Comparison of ENCODE assay signal across 15 cellular contexts in genomic region chr17:44197107-44197506, GRCh38. TPM values are rescaled to one million over a fixed set of nuclear protein-coding genes. Genes with fewer than 3 reads are reported as not detected.
A peak's percentile ranks its signal among the peaks of the same experiment; 100 is the strongest.
DNase-seq lines count a peak whose midpoint lies in the region; ATAC-seq and TF ChIP-seq lines count a peak whose summit lies in the region.
"Had no signal": no experiment of that assay in that cellular context is flagged by ENCODE, and none has a peak within 500 bp of the region (broad histone marks: within the 10 kb centered on the region; RNA-seq: fewer than 3 reads in every experiment).

No MANE protein-coding gene starts in this region.

- H3K9me3 ChIP-seq in mammary epithelial cell (replicated peaks; ENCODE audit: insufficient read depth, low read length), result no peaks in the 10 kb centered on the region
- H3K9me3 ChIP-seq in naive thymus-derived CD4-positive, alpha-beta T cell (ENCODE audit: control insufficient read depth in 2 of 3, low read length in 3 of 3), result no peaks in the 10 kb centered on the region
- H3K9me3 ChIP-seq: adrenal gland had no signal

- intact Hi-C loops in MCF 10A (cut with micrococcal nuclease) (no loop called here), mammary epithelial cell (cut with micrococcal nuclease) (loop anchor here (5.0 kb wide), 1 partner anchor 325 kb away; no protein-coding TSS in a partner anchor)
- intact Hi-C loops in naive thymus-derived CD4-positive, alpha-beta T cell (cut with micrococcal nuclease), result loop anchor here in 1 of 2 donors (5.0 kb wide), 1 partner anchor 1025 kb away; the partner anchor contains the start of gene NBR1

- no peak overlapping the region for H3K9ac ChIP-seq in mammary epithelial cell (ENCODE audit: insufficient read depth, low read length)

- H3K36me3 Mint-ChIP-seq in MCF 10A (ENCODE audit: insufficient read depth, unreplicated experiment), result peaks cover 59% of the 10 kb centered on the region
- peaks cover 28% of the 10 kb centered on the region for H3K36me3 Mint-ChIP-seq in activated naive CD8-positive, alpha-beta T cell treated with anti-CD3 and anti-CD28 coated beads, Interleukin-2, amount 50 U/mL, for 24 hours (ENCODE audit: low read depth)
- H3K36me3 Mint-ChIP-seq in naive thymus-derived CD4-positive, alpha-beta T cell, result peaks cover 0 to 23% (median 8%) of the 10 kb centered on the region in 5 donors

- in situ Hi-C loops in mammary epithelial cell (cut with MboI; ENCODE audit: low sequenced_read_pairs in 2 of 2), result loop anchor here in 1 of 2 donors (25.0 kb wide), 1 partner anchor 110 kb away; no protein-coding TSS in a partner anchor

- no peaks in the 10 kb centered on the region for H3K27me3 ChIP-seq in mammary epithelial cell (ENCODE audit: insufficient read depth, low read length)
- no peaks in the 10 kb centered on the region for H3K27me3 ChIP-seq in naive thymus-derived CD4-positive, alpha-beta T cell (ENCODE audit: control insufficient read depth in 2 of 2, insufficient read depth in 2 of 2, low read length in 2 of 2)
- H3K27me3 ChIP-seq: adrenal gland had no signal

- no peak overlapping the region for H2AFZ ChIP-seq in mammary epithelial cell (ENCODE audit: low read depth, low read length)

- peaks cover 15% of the 10 kb centered on the region for H3K36me3 ChIP-seq in mammary epithelial cell (ENCODE audit: insufficient read depth, low read length)
- H3K36me3 ChIP-seq in naive thymus-derived CD4-positive, alpha-beta T cell (ENCODE audit: control insufficient read depth in 2 of 3, insufficient read depth in 3 of 3, low read length in 3 of 3), result peaks cover 0 to 49% (median 18%) of the 10 kb centered on the region in 3 experiments

- CTCF ChIA-PET in MCF 10A (lab: Yijun Ruan, JAX), result interaction anchor here (1.0 kb wide), 2 partner anchors 9 to 11 kb away, joined by 3 read pairs; partner anchors contain the start of gene TMUB2
- CTCF ChIA-PET in mammary epithelial cell (lab: Charles Lee; ENCODE audit: low non-redundant PET), result no interaction called here
- CTCF ChIA-PET in naive thymus-derived CD4-positive, alpha-beta T cell (lab: Charles Lee), result interaction anchor here (1.4 to 2.7 kb wide), 2 partner anchors 13 to 21 kb away, joined by 4 to 13 read pairs; no protein-coding TSS in a partner anchor

- H3K4me3 Mint-ChIP-seq in MCF 10A (ENCODE audit: unreplicated experiment), result peak overlapping the region; percentile 89
- H3K4me3 Mint-ChIP-seq in activated naive CD8-positive, alpha-beta T cell treated with anti-CD3 and anti-CD28 coated beads, Interleukin-2, amount 50 U/mL, for 24 hours, result peak overlapping the region; percentile 85
- peak overlapping the region in 5 of 10 donors; percentile 28 to 95 (median 94) for H3K4me3 Mint-ChIP-seq in naive thymus-derived CD4-positive, alpha-beta T cell

- no peaks in the 10 kb centered on the region for H4K20me1 ChIP-seq in mammary epithelial cell (ENCODE audit: insufficient read depth, low read length)

- 88% methylated on average over 8 of the region's 15 CpGs for WGBS in mammary epithelial cell (ENCODE audit: low coverage, missing lambda C conversion rate)

- ATAC-seq in activated naive CD8-positive, alpha-beta T cell treated with anti-CD3 and anti-CD28 coated beads, Interleukin-2, amount 50 U/mL, for 24 hours, result no peak
- no peak for ATAC-seq in naive thymus-derived CD4-positive, alpha-beta T cell

- BruUV-seq in MCF 10A (replicated peaks; lab: Mats Ljungman, UMichigan), result no TSS peak
- BruUV-seq in mammary epithelial cell (replicated peaks; lab: Mats Ljungman, UMichigan), result no TSS peak

- no peak overlapping the region for H3K4me3 ChIP-seq in mammary epithelial cell (replicated peaks in 1 of 3; ENCODE audit: insufficient read depth in 1 of 3, low read depth in 2 of 3, low read length in 3 of 3)
- H3K4me3 ChIP-seq in naive thymus-derived CD4-positive, alpha-beta T cell (ENCODE audit: low read length), result no peak overlapping the region

- DNase-seq in MCF 10A (ENCODE audit: unreplicated experiment) (no peak), mammary epithelial cell (no peak), anterior cingulate cortex (lab: John Stamatoyannopoulos, UW) (no peak), NCI-H526 (lab: John Stamatoyannopoulos, UW) (no peak), dedifferentiated amniotic fluid mesenchymal stem cell (ENCODE audit: extremely low spot score) (no peak), AG20443 (ENCODE audit: low spot score) (no peak)
- DNase-seq in activated naive CD8-positive, alpha-beta T cell treated with anti-CD3 and anti-CD28 coated beads, Interleukin-2, amount 50 U/mL, for 24 hours, result no peak
- no peak for DNase-seq in naive thymus-derived CD4-positive, alpha-beta T cell
- DNase-seq: activated CD4-positive, alpha-beta T cell treated with anti-CD3 and anti-CD28 coated beads for 4 hours; adrenal gland; Kasumi-1; NCI-H187; stimulated activated CD4-positive, alpha-beta T cell treated with anti-CD3 and anti-CD28 coated beads, Interleukin-12 subunit alpha, Interleukin-12 subunit beta, amount 100 ng/mL, for 4 hours had no signal

- TF ChIP-seq CTCF in MCF 10A (IDR thresholded peaks at IDR 0.05; ENCODE audit: unreplicated experiment), result no peak
- no peak for TF ChIP-seq CTCF in mammary epithelial cell (conservative IDR thresholded peaks at IDR 0.05 in 1 of 2, IDR thresholded peaks at IDR 0.05 in 1 of 2; ENCODE audit: extremely low read depth in 1 of 2, insufficient read depth in 1 of 2, low read depth in 1 of 2, low read length in 2 of 2)

- dilution Hi-C loops in mammary epithelial cell (cut with HindIII; ENCODE audit: low sequenced_read_pairs), result no loop called here

- peaks cover 26% of the 10 kb centered on the region for H3K4me1 ChIP-seq in mammary epithelial cell (ENCODE audit: insufficient read depth, low read length)
- peaks cover 18 to 22% of the 10 kb centered on the region in 2 donors for H3K4me1 ChIP-seq in naive thymus-derived CD4-positive, alpha-beta T cell (ENCODE audit: control insufficient read depth in 2 of 2, insufficient read depth in 2 of 2, low read length in 2 of 2)

- POLR2A ChIA-PET in MCF 10A (lab: Yijun Ruan, JAX), result interaction anchor here (0.6 to 6.7 kb wide), 3 partner anchors 10 to 134 kb away, joined by 3 to 65 read pairs (median 51); partner anchors contain the start of genes TMUB2 and UBTF
- POLR2A ChIA-PET in naive thymus-derived CD4-positive, alpha-beta T cell (lab: Charles Lee), result interaction anchor here (1.0 to 12.1 kb wide), 5 partner anchors 9 to 127 kb away, joined by 4 to 319 read pairs (median 10); partner anchors contain the start of genes HDAC5, SLC25A39, TMUB2 and UBTF

- H3K9me3 Mint-ChIP-seq in MCF 10A (ENCODE audit: unreplicated experiment), result no peaks in the 10 kb centered on the region
- no peaks in the 10 kb centered on the region for H3K9me3 Mint-ChIP-seq in activated naive CD8-positive, alpha-beta T cell treated with anti-CD3 and anti-CD28 coated beads, Interleukin-2, amount 50 U/mL, for 24 hours
- H3K9me3 Mint-ChIP-seq in naive thymus-derived CD4-positive, alpha-beta T cell, result no peaks in the 10 kb centered on the region

- H3K4me2 ChIP-seq in mammary epithelial cell (ENCODE audit: insufficient read depth, low read depth, low read length), result no peak overlapping the region

- H3K27ac ChIP-seq in mammary epithelial cell (ENCODE audit: insufficient read depth, low read depth, low read length), result no peak overlapping the region
- H3K27ac ChIP-seq in naive thymus-derived CD4-positive, alpha-beta T cell (ENCODE audit: low read depth, low read length), result peak overlapping the region; percentile 83

- H3K27ac Mint-ChIP-seq in MCF 10A (ENCODE audit: low read depth, unreplicated experiment), result no peak overlapping the region
- H3K27ac Mint-ChIP-seq in activated naive CD8-positive, alpha-beta T cell treated with anti-CD3 and anti-CD28 coated beads, Interleukin-2, amount 50 U/mL, for 24 hours, result peak overlapping the region; percentile 86
- H3K27ac Mint-ChIP-seq in naive thymus-derived CD4-positive, alpha-beta T cell, result peak overlapping the region in 8 of 9 donors; percentile 84 to 96 (median 94)

- peaks cover 50% of the 10 kb centered on the region for H3K79me2 ChIP-seq in mammary epithelial cell (ENCODE audit: insufficient read depth, low read length)

- H3K27me3 Mint-ChIP-seq in MCF 10A (ENCODE audit: insufficient read depth, unreplicated experiment), result no peaks in the 10 kb centered on the region
- H3K27me3 Mint-ChIP-seq in activated naive CD8-positive, alpha-beta T cell treated with anti-CD3 and anti-CD28 coated beads, Interleukin-2, amount 50 U/mL, for 24 hours, result no peaks in the 10 kb centered on the region
- no peaks in the 10 kb centered on the region for H3K27me3 Mint-ChIP-seq in naive thymus-derived CD4-positive, alpha-beta T cell

- peaks cover 19% of the 10 kb centered on the region for H3K4me1 Mint-ChIP-seq in MCF 10A (ENCODE audit: insufficient read depth, unreplicated experiment)
- H3K4me1 Mint-ChIP-seq in activated naive CD8-positive, alpha-beta T cell treated with anti-CD3 and anti-CD28 coated beads, Interleukin-2, amount 50 U/mL, for 24 hours, result peaks cover 19% of the 10 kb centered on the region
- H3K4me1 Mint-ChIP-seq in naive thymus-derived CD4-positive, alpha-beta T cell, result peaks cover 22 to 37% (median 31%) of the 10 kb centered on the region in 7 donors

RNA-seq across cellular contexts. Expression of gene ATXN7L3, which starts 2.6 kb away (rescaled TPM):
- total RNA-seq in MCF 10A (2022) (65.7 and 74.8 TPM in 2 replicates), mammary epithelial cell (10 to 100 TPM; 35.3 to 55.9 TPM)
- polyA plus RNA-seq in mammary epithelial cell, result 26.3 TPM
- 30.4 TPM for polyA minus RNA-seq in mammary epithelial cell
- 100 to 1,000 TPM in 4 of 5 experiments, 10 to 100 TPM in 1; 93.5 to 130 (median 124) TPM for total RNA-seq in naive thymus-derived CD4-positive, alpha-beta T cell
- 10 to 100 TPM; 10.5 to 18.1 TPM for polyA plus RNA-seq in naive thymus-derived CD4-positive, alpha-beta T cell

RNA-seq across cellular contexts. Expression of gene TMUB2, which starts 10.3 kb away (rescaled TPM):
- total RNA-seq in MCF 10A (2022) (26.5 and 37.7 TPM in 2 replicates), mammary epithelial cell (10 to 100 TPM; 25.2 to 31.8 TPM)
- polyA plus RNA-seq in mammary epithelial cell, result 29.6 TPM
- polyA minus RNA-seq in mammary epithelial cell, result 20.0 TPM
- 10 to 100 TPM; 34.9 to 56.0 (median 41.6) TPM for total RNA-seq in naive thymus-derived CD4-positive, alpha-beta T cell
- 10 to 100 TPM; 21.8 to 24.4 TPM for polyA plus RNA-seq in naive thymus-derived CD4-positive, alpha-beta T cell

RNA-seq across cellular contexts. Expression of gene UBTF, which starts 22.4 kb away (rescaled TPM):
- total RNA-seq in MCF 10A (2022), result 71.4 and 79.7 TPM in 2 replicates
- 10 to 100 TPM; 30.0 to 60.1 TPM for total RNA-seq in mammary epithelial cell
- 18.5 TPM for polyA plus RNA-seq in mammary epithelial cell
- 25.0 TPM for polyA minus RNA-seq in mammary epithelial cell
- total RNA-seq in naive thymus-derived CD4-positive, alpha-beta T cell, result 100 to 1,000 TPM; 126 to 303 (median 175) TPM
- polyA plus RNA-seq in naive thymus-derived CD4-positive, alpha-beta T cell, result 10 to 100 TPM; 49.0 to 84.7 TPM

RNA-seq across cellular contexts. Expression of gene ASB16, which starts 26.6 kb away (rescaled TPM):
- total RNA-seq in MCF 10A (2022) (not detected in 2 replicates), mammary epithelial cell (not detected)
- polyA plus RNA-seq in mammary epithelial cell, result not detected
- polyA minus RNA-seq in mammary epithelial cell, result not detected
- under 1 TPM in 1 of 5 experiments, not detected in 4; 0.34 TPM for total RNA-seq in naive thymus-derived CD4-positive, alpha-beta T cell
- polyA plus RNA-seq in naive thymus-derived CD4-positive, alpha-beta T cell, result under 1 TPM in 1 of 2 donors, not detected in 1; 0.08 TPM
- total RNA-seq: kidney epithelial cell had no signal
- polyA plus RNA-seq: BJ had no signal

RNA-seq across cellular contexts. Expression of gene HROB, which starts 55.4 kb away (rescaled TPM):
- 5.4 and 6.7 TPM in 2 replicates for total RNA-seq in MCF 10A (2022)
- 10 to 100 TPM in 1 of 2 donors, 1 to 10 TPM in 1; 3.0 to 10.3 TPM for total RNA-seq in mammary epithelial cell
- 9.9 TPM for polyA plus RNA-seq in mammary epithelial cell
- 49.6 TPM for polyA minus RNA-seq in mammary epithelial cell
- 10 to 100 TPM in 1 of 5 experiments, 1 to 10 TPM in 2, under 1 TPM in 2; 0.76 to 12.3 (median 2.1) TPM for total RNA-seq in naive thymus-derived CD4-positive, alpha-beta T cell
- polyA plus RNA-seq in naive thymus-derived CD4-positive, alpha-beta T cell, result under 1 TPM; 0.26 to 0.48 TPM
